Comparison of ENCODE assay signal across 1 cellular context in the genomic region with DNA sequence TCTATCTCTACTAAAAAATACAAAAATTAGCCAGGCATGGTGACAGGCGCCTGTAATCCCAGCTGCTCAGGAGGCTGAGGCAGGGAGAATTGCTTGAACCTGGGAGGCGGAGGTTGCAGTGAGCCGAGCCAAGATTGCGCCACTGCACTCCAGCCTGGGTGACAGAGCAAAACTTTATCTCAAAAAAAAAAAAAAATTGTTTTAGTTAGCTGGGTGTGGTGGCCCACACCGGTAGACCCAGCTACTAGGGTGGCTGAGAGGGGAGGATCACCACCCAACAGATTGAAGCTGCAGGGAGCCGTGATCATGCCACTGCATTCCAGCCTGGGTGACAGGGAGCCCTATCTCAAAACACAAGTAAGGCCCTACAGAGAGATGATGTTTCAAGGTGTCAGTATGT.
TF ChIP-seq lines count a peak whose summit lies in the region.

No MANE protein-coding gene starts in this region.

TF ChIP-seq in IMR-90, 13 proteins besides CTCF, POLR2A, EP300 and RAD21:
- TF ChIP-seq CEBPB (IDR thresholded peaks at IDR 0.05; ENCODE audit: low read depth, low read length): peak; percentile 30; the same call in 1 of the 2 replicates
